Comparison of ENCODE assay signal across 2 cellular contexts in the genomic region with DNA sequence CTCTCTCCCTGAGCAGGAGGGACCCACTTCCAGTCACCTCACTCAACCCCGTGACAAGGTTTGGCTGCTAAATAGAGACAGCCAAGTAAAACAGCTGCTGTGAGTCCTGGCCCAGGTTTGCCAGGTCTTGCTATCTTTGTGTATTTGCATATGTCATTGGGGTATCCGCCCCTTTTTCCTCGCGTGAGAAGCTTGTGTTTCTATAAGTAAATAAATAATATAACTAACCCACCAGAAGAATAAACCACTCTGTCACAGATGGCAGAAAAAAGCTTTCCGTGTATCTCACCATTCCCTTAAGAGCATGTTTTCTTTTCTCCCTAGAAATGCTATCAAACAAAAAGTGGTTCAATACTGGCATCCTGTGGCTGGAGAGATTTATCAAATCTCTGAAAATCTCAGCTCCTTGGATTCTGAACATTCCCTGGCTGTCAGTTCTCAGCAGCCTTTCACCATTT.
TF ChIP-seq lines count a peak whose summit lies in the region.

No MANE protein-coding gene starts in this region.

TF ChIP-seq in endothelial cell of umbilical vein, 7 proteins besides CTCF, POLR2A, EP300 and RAD21:
- TF ChIP-seq FOS (IDR thresholded peaks at IDR 0.05; ENCODE audit: borderline replicate concordance, insufficient read depth, low read length) = no peak
- no peak for TF ChIP-seq EZH2 (IDR thresholded peaks at IDR 0.05; ENCODE audit: borderline replicate concordance, low read depth, low read length, severe bottlenecking)
- TF ChIP-seq MYC (IDR thresholded peaks at IDR 0.05; ENCODE audit: low read depth, low read length) = no peak
- no peak for TF ChIP-seq JUN (IDR thresholded peaks at IDR 0.05; ENCODE audit: borderline replicate concordance, insufficient read depth, insufficient read length, low read depth)
- no peak for TF ChIP-seq POLR2AphosphoS5 (IDR thresholded peaks at IDR 0.05; ENCODE audit: insufficient read depth, low read depth, low read length)
- no peak for TF ChIP-seq MAX (IDR thresholded peaks at IDR 0.05; ENCODE audit: insufficient read depth, insufficient read length)
- no peak for TF ChIP-seq GATA2 (IDR thresholded peaks at IDR 0.05; ENCODE audit: insufficient read depth, insufficient read length, low read depth, low read length)

TF ChIP-seq in neural cell, 6 proteins besides CTCF, POLR2A, EP300 and RAD21:
- TF ChIP-seq POLR2AphosphoS5 (IDR thresholded peaks at IDR 0.05) (peak; percentile 9), SMC3 (conservative IDR thresholded peaks at IDR 0.05; ENCODE audit: poor library complexity) (peak; percentile 79), EZH2 (IDR thresholded peaks at IDR 0.05; ENCODE audit: borderline replicate concordance, insufficient read depth, low read length, poor library complexity, severe bottlenecking) (no peak)
- TF ChIP-seq, protein P1, sequence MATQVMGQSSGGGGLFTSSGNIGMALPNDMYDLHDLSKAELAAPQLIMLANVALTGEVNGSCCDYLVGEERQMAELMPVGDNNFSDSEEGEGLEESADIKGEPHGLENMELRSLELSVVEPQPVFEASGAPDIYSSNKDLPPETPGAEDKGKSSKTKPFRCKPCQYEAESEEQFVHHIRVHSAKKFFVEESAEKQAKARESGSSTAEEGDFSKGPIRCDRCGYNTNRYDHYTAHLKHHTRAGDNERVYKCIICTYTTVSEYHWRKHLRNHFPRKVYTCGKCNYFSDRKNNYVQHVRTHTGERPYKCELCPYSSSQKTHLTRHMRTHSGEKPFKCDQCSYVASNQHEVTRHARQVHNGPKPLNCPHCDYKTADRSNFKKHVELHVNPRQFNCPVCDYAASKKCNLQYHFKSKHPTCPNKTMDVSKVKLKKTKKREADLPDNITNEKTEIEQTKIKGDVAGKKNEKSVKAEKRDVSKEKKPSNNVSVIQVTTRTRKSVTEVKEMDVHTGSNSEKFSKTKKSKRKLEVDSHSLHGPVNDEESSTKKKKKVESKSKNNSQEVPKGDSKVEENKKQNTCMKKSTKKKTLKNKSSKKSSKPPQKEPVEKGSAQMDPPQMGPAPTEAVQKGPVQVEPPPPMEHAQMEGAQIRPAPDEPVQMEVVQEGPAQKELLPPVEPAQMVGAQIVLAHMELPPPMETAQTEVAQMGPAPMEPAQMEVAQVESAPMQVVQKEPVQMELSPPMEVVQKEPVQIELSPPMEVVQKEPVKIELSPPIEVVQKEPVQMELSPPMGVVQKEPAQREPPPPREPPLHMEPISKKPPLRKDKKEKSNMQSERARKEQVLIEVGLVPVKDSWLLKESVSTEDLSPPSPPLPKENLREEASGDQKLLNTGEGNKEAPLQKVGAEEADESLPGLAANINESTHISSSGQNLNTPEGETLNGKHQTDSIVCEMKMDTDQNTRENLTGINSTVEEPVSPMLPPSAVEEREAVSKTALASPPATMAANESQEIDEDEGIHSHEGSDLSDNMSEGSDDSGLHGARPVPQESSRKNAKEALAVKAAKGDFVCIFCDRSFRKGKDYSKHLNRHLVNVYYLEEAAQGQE (IDR thresholded peaks at IDR 0.05; ENCODE audit: borderline replicate concordance) = peak; percentile 76
